ENCODE assay signal across 25 cellular contexts in the genomic region with DNA sequence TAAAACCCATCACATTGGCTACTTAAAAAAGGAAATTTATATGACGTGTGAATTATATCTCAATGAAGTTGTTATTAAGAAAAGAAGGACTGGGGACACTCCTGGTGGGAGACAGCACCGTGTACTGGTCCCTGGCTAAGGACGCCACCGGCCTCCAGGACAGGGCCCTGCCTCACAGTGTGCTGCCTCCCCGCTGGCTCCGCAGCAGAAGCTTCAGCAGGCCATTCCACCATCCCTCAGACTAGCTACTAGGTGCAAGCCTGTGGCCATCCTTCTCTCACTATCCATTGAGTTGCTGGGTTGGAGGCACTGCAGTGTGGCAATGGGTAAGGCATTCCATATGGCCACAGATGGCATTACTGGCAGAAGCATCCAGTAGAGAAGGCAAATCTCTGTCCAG. TPM values are rescaled to one million over a fixed set of nuclear protein-coding genes. Genes with fewer than 3 reads are reported as not detected.
"Had no signal": no experiment of that assay in that cellular context is flagged by ENCODE, and none has a peak within 500 bp of the region (broad histone marks: within the 10 kb centered on the region; RNA-seq: fewer than 3 reads in every experiment).

No MANE protein-coding gene starts in this region.

- DNase-seq: activated CD4-positive, alpha-beta T cell treated with anti-CD3 and anti-CD28 coated beads for 4 hours; activated CD8-positive, alpha-beta memory T cell treated with anti-CD3 and anti-CD28 coated beads, Interleukin-2, amount 50 U/mL, for 4 hours; activated CD8-positive, alpha-beta T cell treated with anti-CD3 and anti-CD28 coated beads for 36 hours; activated gamma-delta T cell treated with Interleukin-2 at 50 U/mL for 16 hours; activated naive CD8-positive, alpha-beta T cell treated with anti-CD3 and anti-CD28 coated beads for 36 hours; activated T-cell treated with anti-CD3 and anti-CD28 coated beads, Interleukin-2, amount 50 U/mL, for 72 hours; NCI-H1048; NCI-H146; NCI-H187 treated with DMSO at 0.1 percent for 48 hours; NCI-H2227 treated with DMSO at 0.1 percent for 48 hours; NCI-H526 treated with DMSO at 0.1 percent for 48 hours; NK-92 treated with Interleukin-12 subunit alpha and Interleukin-12 subunit beta, amount 100 ng/mL, for 24 hours; OCI-M1; Right ventricle myocardium superior; RPMI8226 had no signal

- H3K36me3 Mint-ChIP-seq: activated naive CD4-positive, alpha-beta T cell treated with anti-CD3 and anti-CD28 coated beads, Interleukin-2, amount 10 ng/mL, durations not matched to agents 7 days and 5 days; activated naive CD8-positive, alpha-beta T cell treated with anti-CD3 and anti-CD28 coated beads for 36 hours had no signal

- ATAC-seq: activated CD4-positive, CD25-positive, alpha-beta regulatory T cell treated with anti-CD3 and anti-CD28 coated beads, Interleukin-2, amount 50 U/mL, for 24 hours; activated CD8-positive, alpha-beta T cell treated with anti-CD3 and anti-CD28 coated beads for 36 hours; activated T-cell treated with anti-CD3 and anti-CD28 coated beads, Interleukin-2, amount 50 U/mL, for 72 hours; Panc1 had no signal

- H3K27me3 Mint-ChIP-seq: activated CD8-positive, alpha-beta T cell treated with anti-CD3 and anti-CD28 coated beads for 36 hours; activated naive CD8-positive, alpha-beta T cell treated with anti-CD3 and anti-CD28 coated beads for 36 hours had no signal

- H3K4me1 ChIP-seq: SJCRH30 had no signal

- H3K27ac Mint-ChIP-seq: activated CD8-positive, alpha-beta T cell treated with anti-CD3 and anti-CD28 coated beads for 36 hours; activated naive CD4-positive, alpha-beta T cell treated with anti-CD3 and anti-CD28 coated beads, Interleukin-2, amount 10 ng/mL, durations not matched to agents 7 days and 5 days; activated naive CD8-positive, alpha-beta T cell treated with anti-CD3 and anti-CD28 coated beads for 36 hours; activated T-cell treated with anti-CD3 and anti-CD28 coated beads, Interleukin-2, amount 50 U/mL, for 72 hours; activated T-helper 2 cell treated with anti-CD3 and anti-CD28 coated beads, Interferon-gamma antibody, Interleukin-2, Interleukin-4, amounts not matched to agents 10 μg/mL and 5 μg/mL and 100 μg/mL, durations not matched to agents 14 hours and 24 hours and 36 hours; T-helper 1 cell treated with Interleukin-12 subunit alpha and Interleukin-12 subunit beta and Interleukin-4 antibody, amounts not matched to agents 30 μg/mL and 1 μg/mL, for 36 hours had no signal

- H3K4me3 Mint-ChIP-seq: activated CD8-positive, alpha-beta T cell treated with anti-CD3 and anti-CD28 coated beads for 36 hours; activated naive CD4-positive, alpha-beta T cell treated with anti-CD3 and anti-CD28 coated beads, Interleukin-2, amount 10 ng/mL, durations not matched to agents 7 days and 5 days; activated naive CD8-positive, alpha-beta T cell treated with anti-CD3 and anti-CD28 coated beads for 36 hours; activated T-cell treated with anti-CD3 and anti-CD28 coated beads, Interleukin-2, amount 50 U/mL, for 72 hours; T-helper 1 cell treated with Interleukin-12 subunit alpha and Interleukin-12 subunit beta and Interleukin-4 antibody, amounts not matched to agents 30 μg/mL and 1 μg/mL, for 36 hours had no signal

- H3K36me3 ChIP-seq: SJCRH30 had no signal

- H3K4me1 Mint-ChIP-seq: activated naive CD4-positive, alpha-beta T cell treated with anti-CD3 and anti-CD28 coated beads, Interleukin-2, amount 10 ng/mL, durations not matched to agents 7 days and 5 days; activated naive CD8-positive, alpha-beta T cell treated with anti-CD3 and anti-CD28 coated beads for 36 hours had no signal

- H3K9me3 Mint-ChIP-seq: activated CD8-positive, alpha-beta T cell treated with anti-CD3 and anti-CD28 coated beads for 36 hours; activated naive CD4-positive, alpha-beta T cell treated with anti-CD3 and anti-CD28 coated beads, Interleukin-2, amount 10 ng/mL, durations not matched to agents 7 days and 5 days; activated naive CD8-positive, alpha-beta T cell treated with anti-CD3 and anti-CD28 coated beads for 36 hours; activated T-cell treated with anti-CD3 and anti-CD28 coated beads, Interleukin-2, amount 50 U/mL, for 72 hours; activated T-helper 2 cell treated with anti-CD3 and anti-CD28 coated beads, Interferon-gamma antibody, Interleukin-2, Interleukin-4, amounts not matched to agents 10 μg/mL and 5 μg/mL and 100 μg/mL, durations not matched to agents 14 hours and 24 hours and 36 hours; T-helper 1 cell treated with Interleukin-12 subunit alpha and Interleukin-12 subunit beta and Interleukin-4 antibody, amounts not matched to agents 30 μg/mL and 1 μg/mL, for 36 hours had no signal

- H3K4me3 ChIP-seq: SJCRH30 had no signal

- H3K9me3 ChIP-seq: SJCRH30 had no signal

- H3K27ac ChIP-seq: SJCRH30 had no signal

RNA-seq across cellular contexts. Expression of gene DMRTB1, which starts 19.0 kb away (rescaled TPM):
- total RNA-seq: activated CD8-positive, alpha-beta T cell treated with anti-CD3 and anti-CD28 coated beads for 36 hours; activated naive CD8-positive, alpha-beta T cell treated with anti-CD3 and anti-CD28 coated beads for 36 hours; activated T-cell treated with anti-CD3 and anti-CD28 coated beads, Interleukin-2, amount 50 U/mL, for 72 hours; activated T-helper 2 cell treated with anti-CD3 and anti-CD28 coated beads, Interferon-gamma antibody, Interleukin-2, Interleukin-4, amounts not matched to agents 10 μg/mL and 5 μg/mL and 100 μg/mL, durations not matched to agents 14 hours and 24 hours and 36 hours; cardiac septum; LHCN-M2; M059J; Right ventricle myocardium superior; SJCRH30 had no signal
- polyA plus RNA-seq: adipose tissue had no signal
